ENCODE assay signal across 2 cellular contexts in genomic region chr6:128519931-128520435, GRCh38.
A peak's percentile ranks its signal among the peaks of the same experiment; 100 is the strongest.
TF ChIP-seq lines count a peak whose summit lies in the region.

No MANE protein-coding gene starts in this region.

TF ChIP-seq in SK-N-SH, 30 proteins besides CTCF, POLR2A, EP300 and RAD21 (continued from another document):
- TF ChIP-seq ZBTB33 (IDR thresholded peaks at IDR 0.05; ENCODE audit: borderline replicate concordance, low read depth) (no peak), USF1 (IDR thresholded peaks at IDR 0.05; ENCODE audit: borderline replicate concordance, low read depth) (no peak), JUND (IDR thresholded peaks at IDR 0.05) (no peak), RFX5 (IDR thresholded peaks at IDR 0.05; ENCODE audit: low read length) (no peak), GATA2 (CRISPR knock-in tag; IDR thresholded peaks at IDR 0.05) (no peak), IRF3 (IDR thresholded peaks at IDR 0.05; ENCODE audit: low read depth, low read length) (no peak), NFIC (IDR thresholded peaks at IDR 0.05; ENCODE audit: borderline replicate concordance) (no peak), RXRA (IDR thresholded peaks at IDR 0.05; ENCODE audit: borderline replicate concordance, low read depth) (no peak), MXI1 (IDR thresholded peaks at IDR 0.05; ENCODE audit: low read depth, low read length) (no peak), SIN3A (IDR thresholded peaks at IDR 0.05; ENCODE audit: borderline replicate concordance, low read depth, low read length) (0 out of 2 replicates have a peak, but pooled peaks have one; percentile 39), RCOR1 (IDR thresholded peaks at IDR 0.05; ENCODE audit: low read length) (no peak), TEAD4 (IDR thresholded peaks at IDR 0.05; ENCODE audit: borderline replicate concordance, insufficient read depth) (no peak), EZH2phosphoT487 (IDR thresholded peaks at IDR 0.05; ENCODE audit: borderline replicate concordance, low read depth) (no peak)

TF ChIP-seq in K562, 482 proteins besides CTCF, POLR2A, EP300 and RAD21 (continued from another document):
- TF ChIP-seq ELK1 (CRISPR knock-in tag; IDR thresholded peaks at IDR 0.05) (no peak), USF2 (CRISPR knock-in tag; IDR thresholded peaks at IDR 0.05) (no peak), KHSRP (IDR thresholded peaks at IDR 0.05) (no peak), ZBED1 (IDR thresholded peaks at IDR 0.05) (no peak)
